Comparison of ENCODE assay signal across 23 cellular contexts in genomic region chr1:192660613-192661012, GRCh38. TPM values are rescaled to one million over a fixed set of nuclear protein-coding genes. Genes with fewer than 3 reads are reported as not detected.
"Had no signal": no experiment of that assay in that cellular context is flagged by ENCODE, and none has a peak within 500 bp of the region (broad histone marks: within the 10 kb centered on the region; RNA-seq: fewer than 3 reads in every experiment).

No MANE protein-coding gene starts in this region.

- H3K27me3 Mint-ChIP-seq: brain had no signal

- DNase-seq: activated CD4-positive, CD25-positive, alpha-beta regulatory T cell treated with anti-CD3 and anti-CD28 coated beads, Interleukin-2, amount 50 U/mL, for 72 hours; activated CD8-positive, alpha-beta memory T cell treated with anti-CD3 and anti-CD28 coated beads, Interleukin-2, amount 50 U/mL, for 4 hours; activated effector memory CD4-positive, alpha-beta T cell treated with anti-CD3 and anti-CD28 coated beads, Interleukin-2, amount 50 U/mL, for 16 hours; activated T-cell treated with anti-CD3 and anti-CD28 coated beads, Interleukin-2, amount 50 U/mL, for 72 hours; amniotic stem cell; caudate nucleus; foreskin keratinocyte; hippocampal formation; islet precursor cell; lower lobe of right lung; naive thymus-derived CD8-positive, alpha-beta T cell; ovary; right lobe of liver; stomach; T-helper 1 cell; T1000; trophoblast cell had no signal

- ATAC-seq: activated T-cell treated with anti-CD3 and anti-CD28 coated beads, Interleukin-2, amount 50 U/mL, for 72 hours; foreskin keratinocyte; lower lobe of right lung; naive thymus-derived CD8-positive, alpha-beta T cell; right lobe of liver had no signal

- H3K27ac Mint-ChIP-seq: activated naive CD4-positive, alpha-beta T cell treated with anti-CD3 and anti-CD28 coated beads, Interleukin-2, amount 50 U/mL, for 72 hours; activated T-cell treated with anti-CD3 and anti-CD28 coated beads, Interleukin-2, amount 50 U/mL, for 72 hours; brain; naive thymus-derived CD8-positive, alpha-beta T cell had no signal

- H3K4me3 Mint-ChIP-seq: activated T-cell treated with anti-CD3 and anti-CD28 coated beads, Interleukin-2, amount 50 U/mL, for 72 hours; brain; naive thymus-derived CD8-positive, alpha-beta T cell had no signal

- H3K4me1 Mint-ChIP-seq: naive thymus-derived CD8-positive, alpha-beta T cell had no signal

- H3K36me3 Mint-ChIP-seq: activated naive CD4-positive, alpha-beta T cell treated with anti-CD3 and anti-CD28 coated beads, Interleukin-2, amount 50 U/mL, for 72 hours; brain; naive thymus-derived CD8-positive, alpha-beta T cell had no signal

- H3K9me3 Mint-ChIP-seq: activated naive CD4-positive, alpha-beta T cell treated with anti-CD3 and anti-CD28 coated beads, Interleukin-2, amount 50 U/mL, for 72 hours had no signal

RNA-seq across cellular contexts. Expression of gene RGS13, which starts 24.7 kb away (rescaled TPM):
- total RNA-seq: activated naive CD4-positive, alpha-beta T cell treated with anti-CD3 and anti-CD28 coated beads, Interleukin-2, amount 50 U/mL, for 72 hours; activated T-cell treated with anti-CD3 and anti-CD28 coated beads, Interleukin-2, amount 50 U/mL, for 72 hours; dermis microvascular lymphatic vessel endothelial cell; foreskin keratinocyte; naive thymus-derived CD8-positive, alpha-beta T cell; pulmonary artery endothelial cell; right lobe of liver; smooth muscle cell; temporal lobe had no signal
- polyA plus RNA-seq: foreskin keratinocyte; naive thymus-derived CD8-positive, alpha-beta T cell had no signal
